ENCODE assay signal across 1 cellular context in genomic region chr6:109095821-109096084, GRCh38.
TF ChIP-seq lines count a peak whose summit lies in the region.

No MANE protein-coding gene starts in this region.

TF ChIP-seq in K562, 482 proteins besides CTCF, POLR2A, EP300 and RAD21 (continued from another document and continues in another):
- TF ChIP-seq RERE (CRISPR knock-in tag; IDR thresholded peaks at IDR 0.05; ENCODE audit: borderline replicate concordance) (no peak), ZNF224 (CRISPR knock-in tag; IDR thresholded peaks at IDR 0.05) (no peak), MGA (IDR thresholded peaks at IDR 0.05) (0 out of 2 replicates have a peak, but pooled peaks have one; percentile 34), TSC22D4 (tag; IDR thresholded peaks at IDR 0.05) (no peak), ADNP (tag; IDR thresholded peaks at IDR 0.05) (no peak), SMARCB1 (IDR thresholded peaks at IDR 0.05; ENCODE audit: insufficient read length, low read depth) (no peak), LCOR (CRISPR knock-in tag; IDR thresholded peaks at IDR 0.05) (0 out of 2 replicates have a peak, but pooled peaks have one; percentile 2), ZFPM2 (CRISPR knock-in tag; IDR thresholded peaks at IDR 0.05) (no peak), E2F6 (IDR thresholded peaks at IDR 0.05; ENCODE audit: borderline replicate concordance in 1 of 2, extremely low read depth in 1 of 2, insufficient read depth in 1 of 2, insufficient read length in 1 of 2, low read depth in 1 of 2, low read length in 1 of 2, poor library complexity in 1 of 2, severe bottlenecking in 1 of 2) (peak; percentile 54 to 78), ZBTB9 (CRISPR knock-in tag; IDR thresholded peaks at IDR 0.05) (no peak), HLTF (IDR thresholded peaks at IDR 0.05) (no peak), CXXC5 (CRISPR knock-in tag; IDR thresholded peaks at IDR 0.05) (no peak), RBM39 (optimal IDR thresholded peaks at IDR 0.05; ENCODE audit: low read depth, low read length) (no peak), HDAC1 (IDR thresholded peaks at IDR 0.05) (0 out of 4 replicates have a peak, but pooled peaks of 1 of the 2 experiments have one; percentile 12), HDAC2 (IDR thresholded peaks at IDR 0.05) (no peak), AFF4 (CRISPR knock-in tag; IDR thresholded peaks at IDR 0.05) (0 out of 2 replicates have a peak, but pooled peaks have one; percentile 29), PRDM10 (IDR thresholded peaks at IDR 0.05; ENCODE audit: partially characterized antibody) (peak; percentile 82), ZNF512 (tag; IDR thresholded peaks at IDR 0.05) (0 out of 2 replicates have a peak, but pooled peaks have one; percentile 27)
